22 cellular contexts compared by ENCODE assay signal in genomic region chr20:41900292-41900691, GRCh38.
"Had no signal": no experiment of that assay in that cellular context is flagged by ENCODE, and none has a peak within 500 bp of the region (broad histone marks: within the 10 kb centered on the region; RNA-seq: fewer than 3 reads in every experiment).

No MANE protein-coding gene starts in this region.

- H3K27me3 ChIP-seq: esophagus squamous epithelium, neutrophil, right atrium auricular region, sigmoid colon, transverse colon had no signal

- H3K36me3 ChIP-seq: esophagus squamous epithelium, gastroesophageal sphincter, neutrophil, right atrium auricular region, sigmoid colon, thoracic aorta, transverse colon had no signal

- ATAC-seq: effector memory CD8-positive, alpha-beta T cell; gastroesophageal sphincter; left lobe of liver; naive thymus-derived CD4-positive, alpha-beta T cell; stimulated activated naive B cell treated with anti-CD40 and anti-IgM and Interleukin-4, amounts not matched to agents 10 μg/mL and 1 μg/mL and 100 μg/mL, for 72 hours; stimulated activated naive CD8-positive, alpha-beta T cell treated with anti-CD3 and anti-CD28 coated beads, Interleukin-15, amount 100 ng/mL, for 72 hours had no signal

- DNase-seq: effector memory CD8-positive, alpha-beta T cell; esophagus squamous epithelium; foreskin fibroblast; glutamatergic neuron; islet precursor cell; mammary epithelial cell; naive thymus-derived CD4-positive, alpha-beta T cell; nephron progenitor cell; posterior cingulate gyrus; sigmoid colon; stimulated activated CD4-positive, alpha-beta T cell treated with anti-CD3 and anti-CD28 coated beads, Interleukin-2, amount 100 ng/mL, for 24 hours; stimulated activated CD4-positive, alpha-beta T cell treated with anti-CD3 and anti-CD28 coated beads, Interleukin-4, amount 100 ng/mL, for 4 hours; stimulated activated naive B cell treated with anti-CD40 and anti-IgM and Interleukin-4, amounts not matched to agents 10 μg/mL and 1 μg/mL and 100 μg/mL, for 72 hours; stimulated activated naive CD8-positive, alpha-beta T cell treated with anti-CD3 and anti-CD28 coated beads, Interleukin-15, amount 100 ng/mL, for 72 hours; transverse colon had no signal

- H3K9me3 ChIP-seq: esophagus squamous epithelium, gastroesophageal sphincter, neutrophil, right atrium auricular region, sigmoid colon, thoracic aorta, transverse colon had no signal

- H3K4me3 ChIP-seq: esophagus squamous epithelium, gastroesophageal sphincter, right atrium auricular region, sigmoid colon, skin epidermis, thoracic aorta, transverse colon had no signal

- H3K27ac ChIP-seq: epithelial cell of prostate, esophagus squamous epithelium, gastroesophageal sphincter, neutrophil, right atrium auricular region, sigmoid colon, skin epidermis, thoracic aorta, transverse colon had no signal

- H3K4me1 ChIP-seq: esophagus squamous epithelium, gastroesophageal sphincter, right atrium auricular region, sigmoid colon, transverse colon had no signal
